In genomic region chr4:126233483-126233882, GRCh38 we compare ENCODE assay signal across 10 cellular contexts.
"Had no signal": no experiment of that assay in that cellular context is flagged by ENCODE, and none has a peak within 500 bp of the region (broad histone marks: within the 10 kb centered on the region; RNA-seq: fewer than 3 reads in every experiment).

No MANE protein-coding gene starts in this region.

- H3K9me3 Mint-ChIP-seq: GM23338 had no signal

- H3K4me3 Mint-ChIP-seq: GM23338, HFFc6 had no signal

- H3K4me3 ChIP-seq: GM23248, GM23338, HAP-1 had no signal

- ATAC-seq: GM23338, HCT116 had no signal

- H3K9ac ChIP-seq: GM23248 had no signal

- H3K36me3 ChIP-seq: HAP-1 had no signal

- H2AFZ ChIP-seq: GM23248, GM23338 had no signal

- H3K4me2 ChIP-seq: GM23338 had no signal

- DNase-seq: GM23248, GOT3, H7, HCEC 1CT, HFFc6 had no signal

- H3K27ac ChIP-seq: GM23248 had no signal

- FAIRE-seq: H1, H54 had no signal

- H3K27ac Mint-ChIP-seq: GM23338, HFFc6 had no signal
